In the genomic region with DNA sequence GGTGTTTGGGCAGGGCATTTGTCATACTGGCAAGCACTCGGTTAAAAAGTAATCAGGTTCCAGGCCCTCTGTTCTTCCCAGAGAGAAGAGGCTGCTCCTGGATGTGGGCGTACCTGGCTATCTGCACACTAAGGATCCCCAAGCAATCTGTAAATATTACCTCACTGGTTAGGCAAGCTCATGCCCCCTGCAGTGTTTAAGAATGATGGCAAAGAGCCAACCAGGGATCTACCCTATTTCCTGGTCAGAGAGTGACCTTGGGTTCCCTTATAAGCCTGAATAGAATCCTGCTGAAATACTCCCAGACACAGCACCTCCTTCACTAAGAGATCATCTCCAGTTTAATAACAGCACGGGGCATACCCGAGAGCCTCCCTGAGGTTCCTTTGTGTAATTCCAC, we compare ENCODE assay signal across 18 cellular contexts.
DNase-seq lines count a peak whose midpoint lies in the region; ATAC-seq and TF ChIP-seq lines count a peak whose summit lies in the region.
"Had no signal": no experiment of that assay in that cellular context is flagged by ENCODE, and none has a peak within 500 bp of the region (broad histone marks: within the 10 kb centered on the region; RNA-seq: fewer than 3 reads in every experiment).

No MANE protein-coding gene starts in this region.

- H3K9me3 Mint-ChIP-seq in Calu3 (ENCODE audit: low read depth, unreplicated experiment): peaks cover 14% of the 10 kb centered on the region

- H3K9me3 ChIP-seq in breast epithelium (no peaks in the 10 kb centered on the region), mucosa of rectum (ENCODE audit: control insufficient read depth in 2 of 2, low read length in 2 of 2) (no peaks in the 10 kb centered on the region)

- CTCF ChIA-PET in Calu3 (lab: Charles Lee): interaction anchor here (1.0 to 1.6 kb wide), 4 partner anchors 28 to 110 kb away, joined by 4 to 10 read pairs (median 6); no protein-coding TSS in a partner anchor

- peak; percentile 80 for DNase-seq in Calu3
- peak; percentile 87 for DNase-seq in NCI-H2029 (lab: John Stamatoyannopoulos, UW)
- DNase-seq in breast epithelium (ENCODE audit: low spot score in 2 of 2): no peak
- DNase-seq in SK-N-DZ (ENCODE audit: low spot score): no peak
- DNase-seq: activated CD8-positive, alpha-beta memory T cell treated with anti-CD3 and anti-CD28 coated beads, Interleukin-2, amount 10 ng/mL, durations not matched to agents 7 days and 5 days; endodermal cell; HCEC 1CT; MM.1S; Right ventricle myocardium superior; tibial artery had no signal

- H3K36me3 ChIP-seq in breast epithelium (no peaks in the 10 kb centered on the region), mucosa of rectum (ENCODE audit: control insufficient read depth in 2 of 2, insufficient read depth in 2 of 2, low read length in 2 of 2) (no peaks in the 10 kb centered on the region)
- H3K36me3 ChIP-seq: tibial artery had no signal

- no peaks in the 10 kb centered on the region for H3K27me3 ChIP-seq in breast epithelium
- H3K27me3 ChIP-seq in mucosa of rectum (ENCODE audit: control insufficient read depth in 2 of 2, insufficient read depth in 2 of 2, low read length in 2 of 2): no peaks in the 10 kb centered on the region
- H3K27me3 ChIP-seq: tibial artery had no signal

- H3K9ac ChIP-seq in mucosa of rectum (ENCODE audit: low read depth in 1 of 2, low read length in 2 of 2): no peak overlapping the region

- H3K27ac ChIP-seq in breast epithelium (peak overlapping the region; percentile 76 to 86), mucosa of rectum (ENCODE audit: low read depth in 2 of 2, low read length in 2 of 2) (peak overlapping the region; percentile 80 to 82)
- H3K27ac ChIP-seq: HL-60, tibial artery had no signal

- BruUV-seq in Calu3 (replicated peaks; lab: Mats Ljungman, UMichigan): no TSS peak

- TF ChIP-seq POLR2A in breast epithelium (IDR thresholded peaks at IDR 0.05): no peak

- intact Hi-C loops in Calu3 (cut with micrococcal nuclease; ENCODE audit: unreplicated experiment) (loop anchor here (1.0 to 10.0 kb wide), 5 partner anchors 38 to 624 kb away; no protein-coding TSS in a partner anchor), breast epithelium (cut with DNase I; ENCODE audit: low total_unique reads) (no loop called here)

- peaks cover 28% of the 10 kb centered on the region for H3K4me1 Mint-ChIP-seq in Calu3 (ENCODE audit: low read depth, unreplicated experiment)
- H3K4me1 Mint-ChIP-seq: mesothelial cell of epicardium had no signal

- H3K27me3 Mint-ChIP-seq in Calu3 (ENCODE audit: unreplicated experiment): no peaks in the 10 kb centered on the region
- H3K27me3 Mint-ChIP-seq: activated CD8-positive, alpha-beta memory T cell treated with anti-CD3 and anti-CD28 coated beads, Interleukin-2, amount 10 ng/mL, durations not matched to agents 7 days and 5 days; B cell had no signal

- peaks cover 14% of the 10 kb centered on the region for H3K36me3 Mint-ChIP-seq in Calu3 (ENCODE audit: insufficient read depth, unreplicated experiment)

- H3K4me3 ChIP-seq in breast epithelium (no peak overlapping the region), mucosa of rectum (ENCODE audit: low read length in 2 of 2) (peak overlapping the region; percentile 4 to 35)
- H3K4me3 ChIP-seq: tibial artery had no signal

- H3K27ac Mint-ChIP-seq in Calu3 (ENCODE audit: unreplicated experiment): peak overlapping the region; percentile 92
- H3K27ac Mint-ChIP-seq: activated CD8-positive, alpha-beta memory T cell treated with anti-CD3 and anti-CD28 coated beads, Interleukin-2, amount 10 ng/mL, durations not matched to agents 7 days and 5 days; activated naive CD4-positive, alpha-beta T cell treated with anti-CD3 and anti-CD28 coated beads, Interleukin-2, amount 50 U/mL, for 72 hours; B cell; endodermal cell; mesothelial cell of epicardium had no signal

- H3K4me1 ChIP-seq in breast epithelium: peaks cover 0 to 10% of the 10 kb centered on the region in 2 donors
- H3K4me1 ChIP-seq in mucosa of rectum (ENCODE audit: control insufficient read depth in 2 of 2, insufficient read depth in 2 of 2, low read length in 2 of 2): peaks cover 9 to 19% of the 10 kb centered on the region in 2 donors
- H3K4me1 ChIP-seq: tibial artery had no signal

- peak overlapping the region; percentile 61 for H3K4me3 Mint-ChIP-seq in Calu3 (ENCODE audit: low read depth, unreplicated experiment)
- H3K4me3 Mint-ChIP-seq: activated CD8-positive, alpha-beta memory T cell treated with anti-CD3 and anti-CD28 coated beads, Interleukin-2, amount 10 ng/mL, durations not matched to agents 7 days and 5 days; B cell; endodermal cell; mesothelial cell of epicardium had no signal

- ATAC-seq in HG02763 (IDR thresholded peaks at IDR 0.05; ENCODE audit: unreplicated experiment) (no peak), HG03045 (IDR thresholded peaks at IDR 0.05; ENCODE audit: unreplicated experiment) (no peak), GM19395 (IDR thresholded peaks at IDR 0.05; ENCODE audit: unreplicated experiment) (no peak)
- ATAC-seq: activated CD8-positive, alpha-beta memory T cell treated with anti-CD3 and anti-CD28 coated beads, Interleukin-2, amount 10 ng/mL, durations not matched to agents 7 days and 5 days; activated naive CD4-positive, alpha-beta T cell treated with anti-CD3 and anti-CD28 coated beads, Interleukin-2, amount 50 U/mL, for 72 hours had no signal

- TF ChIP-seq CTCF in Calu3 (IDR thresholded peaks at IDR 0.05; ENCODE audit: unreplicated experiment): no peak
- TF ChIP-seq CTCF in breast epithelium (IDR thresholded peaks at IDR 0.05): no peak

Comparison
In these comparisons a context has a peak if more than half of its experiments do, and no peak if none do; other contexts are left out.
1. DNase-seq: peak in Calu3 (single experiment) and NCI-H2029 (single experiment); none in breast epithelium (0 of 2) and SK-N-DZ (single experiment).
2. H3K4me3 ChIP-seq: peak in mucosa of rectum (2 of 2); none in breast epithelium (0 of 3).